ENCODE assay signal across 17 cellular contexts in the genomic region with DNA sequence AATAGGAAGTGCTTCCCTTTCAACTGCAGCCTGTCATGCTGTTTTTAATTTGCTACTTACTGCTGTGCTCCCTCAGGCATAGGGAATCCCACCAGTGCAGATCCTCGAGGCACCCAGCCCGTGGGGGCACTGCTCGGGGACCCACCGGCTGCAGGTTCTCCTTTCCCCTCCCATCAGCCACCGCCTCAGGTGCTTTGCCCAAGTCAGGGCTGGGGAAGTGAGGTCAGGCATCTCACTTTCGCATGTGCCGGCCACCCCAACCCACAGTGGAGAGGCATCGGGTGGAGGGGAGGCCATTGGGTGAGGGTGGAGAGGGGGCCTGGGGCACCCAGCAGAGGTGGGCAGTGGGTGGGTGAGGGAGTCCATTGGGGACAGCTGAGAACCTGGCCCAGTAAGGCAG. TPM values are rescaled to one million over a fixed set of nuclear protein-coding genes. Genes with fewer than 3 reads are reported as not detected.
DNase-seq lines count a peak whose midpoint lies in the region; ATAC-seq, FAIRE-seq and TF ChIP-seq lines count a peak whose summit lies in the region.
"Had no signal": no experiment of that assay in that cellular context is flagged by ENCODE, and none has a peak within 500 bp of the region (broad histone marks: within the 10 kb centered on the region; RNA-seq: fewer than 3 reads in every experiment).

No MANE protein-coding gene starts in this region.

- no peak overlapping the region for H3K4me3 Mint-ChIP-seq in neural progenitor cell
- H3K4me3 Mint-ChIP-seq: CD4-positive, CD25-positive, alpha-beta regulatory T cell; CD8-positive, alpha-beta memory T cell had no signal

- intact Hi-C loops in K562 (cut with micrococcal nuclease), result no loop called here

- no peak for FAIRE-seq in K562 (lab: Jason Lieb, UNC)
- FAIRE-seq: G401.6, GM12891 had no signal

- no peaks in the 10 kb centered on the region for H3K9me3 Mint-ChIP-seq in neural progenitor cell
- H3K9me3 Mint-ChIP-seq: CD4-positive, CD25-positive, alpha-beta regulatory T cell; CD8-positive, alpha-beta memory T cell had no signal

- CTCF ChIA-PET in K562 (lab: Yijun Ruan, JAX; ENCODE audit: low intra/inter-chr PET ratio), result no interaction called here

- no peak for TF ChIP-seq EP300 in K562 (IDR thresholded peaks at IDR 0.05; ENCODE audit: low read length)

- H3K27me3 ChIP-seq in H7 (ENCODE audit: control insufficient read depth, insufficient read depth, low read length) (no peaks in the 10 kb centered on the region), K562 (ENCODE audit: control insufficient read depth in 2 of 2, insufficient read depth in 2 of 2, low read length in 2 of 2) (no peaks in the 10 kb centered on the region), neural progenitor cell (no peaks in the 10 kb centered on the region)
- H3K27me3 ChIP-seq: BE2C had no signal

- H3K9me3 ChIP-seq in K562 (replicated peaks; ENCODE audit: control insufficient read depth, insufficient read depth, low read depth, low read length) (no peaks in the 10 kb centered on the region), neural progenitor cell (ENCODE audit: low read depth) (no peaks in the 10 kb centered on the region)
- H3K9me3 ChIP-seq: BE2C, HAP-1 had no signal

- H3K4me1 ChIP-seq in K562 (replicated peaks in 1 of 2; ENCODE audit: control insufficient read depth in 2 of 2, insufficient read depth in 2 of 2, low read length in 2 of 2) (peaks cover 4 to 5% of the 10 kb centered on the region in 2 experiments; a peak in 2 of 5 replicates), neural progenitor cell (peaks cover 7% of the 10 kb centered on the region)
- H3K4me1 ChIP-seq: BE2C had no signal

- in situ Hi-C loops in K562 (cut with MboI), result no loop called here

- no peaks in the 10 kb centered on the region for H3K79me2 ChIP-seq in K562 (ENCODE audit: control insufficient read depth, insufficient read depth, low read length)
- H3K79me2 ChIP-seq in neural progenitor cell (ENCODE audit: low read depth), result no peaks in the 10 kb centered on the region

- 54% methylated on average over 4 of the region's 8 CpGs for WGBS in K562 (ENCODE audit: insufficient coverage, low coverage, missing lambda C conversion rate)

- H3K36me3 ChIP-seq in H7 (replicated peaks; ENCODE audit: control insufficient read depth, insufficient read depth, low read length), result no peaks in the 10 kb centered on the region
- no peaks in the 10 kb centered on the region for H3K36me3 ChIP-seq in K562 (ENCODE audit: control insufficient read depth, insufficient read depth, low read length)
- H3K36me3 ChIP-seq in neural progenitor cell, result no peaks in the 10 kb centered on the region
- H3K36me3 ChIP-seq: BE2C, HAP-1 had no signal

- no peak overlapping the region for H3K4me2 ChIP-seq in K562 (ENCODE audit: insufficient read depth, low read length)
- H3K4me2 ChIP-seq in neural progenitor cell, result no peak overlapping the region

- no peaks in the 10 kb centered on the region for H3F3A ChIP-seq in neural progenitor cell (ENCODE audit: low read depth)

- TF ChIP-seq RAD21 in K562 (CRISPR knock-in tag; conservative IDR thresholded peaks at IDR 0.05 in 1 of 2, IDR thresholded peaks at IDR 0.05 in 1 of 2), result no peak

- BruUV-seq in K562 (replicated peaks; lab: Mats Ljungman, UMichigan), result no TSS peak

- H3K9me1 ChIP-seq in K562 (ENCODE audit: control insufficient read depth, insufficient read depth, low read length), result no peaks in the 10 kb centered on the region

- DNase-seq in H7 (peak; percentile 39), K562 (ENCODE audit: extremely low read depth in 1 of 4, low spot score in 3 of 4) (no peak), neural progenitor cell (ENCODE audit: low spot score) (no peak), NK-92 (lab: John Stamatoyannopoulos, UW; ENCODE audit: unreplicated experiment) (no peak), DMS79 treated with DMSO at 0.1 percent for 48 hours (lab: John Stamatoyannopoulos, UW) (no peak)
- DNase-seq: BE2C; C1 segment of cervical spinal cord; CD4-positive, CD25-positive, alpha-beta regulatory T cell; CD8-positive, alpha-beta memory T cell; COR-L47; DMS 273 treated with DMSO at 0.1 percent for 48 hours; DMS53; GM23248 had no signal

- no peak overlapping the region for H3K4me3 ChIP-seq in H7 (ENCODE audit: insufficient read depth, low read depth, low read length)
- no peak overlapping the region for H3K4me3 ChIP-seq in K562
- no peak overlapping the region for H3K4me3 ChIP-seq in neural progenitor cell
- H3K4me3 ChIP-seq: GM23248, HAP-1 had no signal

- ATAC-seq in K562 (peak; percentile 47), HG02759 (IDR thresholded peaks at IDR 0.05; ENCODE audit: unreplicated experiment) (no peak)

- H3K27ac ChIP-seq in K562 (ENCODE audit: extremely low read depth, low read depth, low read length), result no peak overlapping the region
- no peak overlapping the region for H3K27ac ChIP-seq in neural progenitor cell
- H3K27ac ChIP-seq: GM23248 had no signal

- POLR2A ChIA-PET in K562 (lab: Yijun Ruan, JAX), result no interaction called here

- no peaks in the 10 kb centered on the region for H3K36me3 Mint-ChIP-seq in neural progenitor cell
- H3K36me3 Mint-ChIP-seq: CD4-positive, CD25-positive, alpha-beta regulatory T cell; CD8-positive, alpha-beta memory T cell had no signal

- H4K20me1 ChIP-seq in K562 (replicated peaks; ENCODE audit: control insufficient read depth, insufficient read depth, low read length) (no peaks in the 10 kb centered on the region), neural progenitor cell (ENCODE audit: low read depth) (no peaks in the 10 kb centered on the region)

- H2AFZ ChIP-seq in K562 (ENCODE audit: low read depth, low read length) (peak overlapping the region; percentile 68; the same call in 1 of the 2 replicates), neural progenitor cell (replicated peaks) (peak overlapping the region; percentile 19)
- H2AFZ ChIP-seq: GM23248 had no signal

- H3K9ac ChIP-seq in K562 (ENCODE audit: insufficient read depth in 1 of 2, low read depth in 2 of 2, low read length in 2 of 2) (no peak overlapping the region), neural progenitor cell (no peak overlapping the region)
- H3K9ac ChIP-seq: GM23248 had no signal

- no peaks in the 10 kb centered on the region for H3K27me3 Mint-ChIP-seq in neural progenitor cell (ENCODE audit: insufficient read depth, low read depth)

- no peak for TF ChIP-seq CTCF in K562 (IDR thresholded peaks at IDR 0.05 in 2 of 3, conservative IDR thresholded peaks at IDR 0.05 in 1 of 3; ENCODE audit: insufficient read depth in 2 of 3, low read depth in 1 of 3, low read length in 3 of 3)
- no peak for TF ChIP-seq CTCF in neural progenitor cell (IDR thresholded peaks at IDR 0.05)

- no peak for TF ChIP-seq POLR2A in K562 (conservative IDR thresholded peaks at IDR 0.05)

- H3K4me1 Mint-ChIP-seq in neural progenitor cell, result peaks cover 15% of the 10 kb centered on the region
- H3K4me1 Mint-ChIP-seq: CD4-positive, CD25-positive, alpha-beta regulatory T cell; CD8-positive, alpha-beta memory T cell had no signal

- H3K27ac Mint-ChIP-seq in neural progenitor cell, result no peak overlapping the region
- H3K27ac Mint-ChIP-seq: CD4-positive, CD25-positive, alpha-beta regulatory T cell; CD8-positive, alpha-beta memory T cell had no signal

TF ChIP-seq in K562, 482 proteins besides CTCF, POLR2A, EP300 and RAD21 (continues in another document):
- TF ChIP-seq FOSL1 (tag; conservative IDR thresholded peaks at IDR 0.05) (no peak), RCOR1 (IDR thresholded peaks at IDR 0.05; ENCODE audit: borderline replicate concordance in 1 of 2, low read depth in 2 of 2, low read length in 2 of 2) (no peak), MCM7 (IDR thresholded peaks at IDR 0.05) (no peak), KHSRP (IDR thresholded peaks at IDR 0.05) (no peak), ASH1L (IDR thresholded peaks at IDR 0.05; ENCODE audit: borderline replicate concordance, low read depth, partially characterized antibody) (no peak), RBM17 (IDR thresholded peaks at IDR 0.05; ENCODE audit: borderline replicate concordance, low read depth, low read length) (no peak), RFX7 (CRISPR knock-in tag; IDR thresholded peaks at IDR 0.05) (no peak), NCOA6 (IDR thresholded peaks at IDR 0.05) (no peak), ZNF75A (CRISPR knock-in tag; IDR thresholded peaks at IDR 0.05) (no peak), SRSF7 (optimal IDR thresholded peaks at IDR 0.05; ENCODE audit: low read depth, low read length) (no peak)
- TF ChIP-seq, protein P1, sequence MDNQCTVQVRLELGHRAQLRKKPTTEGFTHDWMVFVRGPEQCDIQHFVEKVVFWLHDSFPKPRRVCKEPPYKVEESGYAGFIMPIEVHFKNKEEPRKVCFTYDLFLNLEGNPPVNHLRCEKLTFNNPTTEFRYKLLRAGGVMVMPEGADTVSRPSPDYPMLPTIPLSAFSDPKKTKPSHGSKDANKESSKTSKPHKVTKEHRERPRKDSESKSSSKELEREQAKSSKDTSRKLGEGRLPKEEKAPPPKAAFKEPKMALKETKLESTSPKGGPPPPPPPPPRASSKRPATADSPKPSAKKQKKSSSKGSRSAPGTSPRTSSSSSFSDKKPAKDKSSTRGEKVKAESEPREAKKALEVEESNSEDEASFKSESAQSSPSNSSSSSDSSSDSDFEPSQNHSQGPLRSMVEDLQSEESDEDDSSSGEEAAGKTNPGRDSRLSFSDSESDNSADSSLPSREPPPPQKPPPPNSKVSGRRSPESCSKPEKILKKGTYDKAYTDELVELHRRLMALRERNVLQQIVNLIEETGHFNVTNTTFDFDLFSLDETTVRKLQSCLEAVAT (IDR thresholded peaks at IDR 0.05), result no peak

RNA-seq across cellular contexts. Expression of a gene that starts 41.9 kb away (rescaled TPM):
- total RNA-seq in H7 (2014; rRNA removed; shearing (Covaris generic)), result 20.3 and 21.6 TPM in 2 replicates
- total RNA-seq in K562 (2011; cell fraction: chromatin; rRNA removed; ENCODE audit: low replicate concordance), result 73.6 and 82.8 TPM in 2 replicates
- total RNA-seq in K562 (2011; cell fraction: nucleolus; rRNA removed), result 44.7 and 51.0 TPM in 2 replicates
- total RNA-seq in K562 (2011; cell fraction: nucleoplasm; rRNA removed), result 59.2 and 80.7 TPM in 2 replicates
- total RNA-seq in K562 (2014; rRNA removed) (40.9 and 63.6 TPM in 2 replicates), K562 (2014; rRNA removed; fragmentation: Illumina TruSeq; extraction: Trizol) (38.3 and 40.5 TPM in 2 replicates), K562 (2015; rRNA removed; fragmentation: Illumina TruSeq; extraction: Trizol) (50.3 and 52.1 TPM in 2 replicates), K562 (2021) (88.8 and 96.5 TPM in 2 replicates), neural progenitor cell (ENCODE audit: low replicate concordance) (21.4 and 22.2 TPM in 2 replicates)
- polyA plus RNA-seq in K562 (2011; rRNA removed) (51.6 and 55.3 TPM in 2 replicates), K562 (2014; fragmentation: Illumina TruSeq; extraction: Trizol) (63.3 and 84.7 TPM in 2 replicates), K562 (2014; fragmentation: Nextera tagmentation; extraction: Ambion mirVana) (10 to 100 TPM; 15.4 to 32.7 TPM), K562 (2014; rRNA removed) (63.0 and 81.9 TPM in 2 replicates)
- 34.4 and 50.1 TPM in 2 replicates for polyA plus RNA-seq in K562 (2011; cell fraction: cytosol; rRNA removed)
- polyA plus RNA-seq in K562 (2011; cell fraction: nucleus; rRNA removed), result 107 and 161 TPM in 2 replicates
- polyA plus RNA-seq in K562 (2012), result 36.0 and 46.4 TPM in 2 replicates
- 42.4 and 43.0 TPM in 2 replicates for polyA minus RNA-seq in K562 (2011; rRNA and poly(A)+ RNA removed)
- 19.2 and 19.5 TPM in 2 replicates for polyA minus RNA-seq in K562 (2011; cell fraction: cytosol; rRNA and poly(A)+ RNA removed)
- polyA minus RNA-seq in K562 (2011; cell fraction: nucleus; rRNA and poly(A)+ RNA removed), result 35.8 and 40.4 TPM in 2 replicates
